ENCODE assay signal across 15 cellular contexts in the genomic region with DNA sequence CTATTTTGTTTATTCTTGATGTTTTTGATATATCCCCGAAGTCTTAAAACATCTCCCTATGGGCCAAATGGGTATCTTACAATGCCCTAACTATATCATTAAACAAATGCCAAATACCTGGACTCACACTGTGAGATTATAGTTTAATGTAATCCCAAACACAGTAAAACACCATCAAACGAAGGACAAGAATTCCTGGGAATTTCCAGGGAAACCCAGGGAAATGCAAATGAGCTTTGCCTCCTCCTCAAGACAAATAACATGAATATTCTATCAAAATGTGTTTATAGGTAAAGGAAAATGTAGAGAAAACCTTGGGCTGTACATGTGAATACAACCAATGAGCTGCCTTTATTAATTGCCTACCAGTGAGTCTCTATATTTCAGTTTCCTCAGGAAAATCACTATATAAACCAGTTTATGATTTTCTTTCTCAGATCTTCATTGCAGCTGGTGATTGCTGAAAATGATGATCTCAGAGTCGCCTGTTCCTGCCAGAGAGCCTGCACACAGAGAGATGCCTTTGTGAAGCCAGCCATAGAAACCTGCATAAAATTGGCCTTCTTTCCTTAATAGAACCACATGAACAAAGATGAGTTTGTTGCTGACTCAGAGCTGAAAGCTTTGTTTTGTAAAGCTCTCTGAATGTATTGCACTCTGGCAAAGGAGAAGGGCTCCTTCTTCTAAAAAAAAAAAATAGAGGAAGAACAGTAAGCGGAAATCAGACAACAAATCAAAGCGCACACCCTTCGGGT.
DNase-seq lines count a peak whose midpoint lies in the region; ATAC-seq and TF ChIP-seq lines count a peak whose summit lies in the region.
"Had no signal": no experiment of that assay in that cellular context is flagged by ENCODE, and none has a peak within 500 bp of the region (broad histone marks: within the 10 kb centered on the region; RNA-seq: fewer than 3 reads in every experiment).

No MANE protein-coding gene starts in this region.

- CTCF ChIA-PET in RWPE1 (lab: Yijun Ruan, JAX), result no interaction called here
- CTCF ChIA-PET in GM10248 (lab: Yijun Ruan, JAX), result interaction anchor here (0.9 to 1.0 kb wide), 2 partner anchors 10 to 14 kb away, joined by 3 read pairs; no protein-coding TSS in a partner anchor

- no peaks in the 10 kb centered on the region for H3K9me3 Mint-ChIP-seq in nephron
- H3K9me3 Mint-ChIP-seq: stimulated activated naive CD8-positive, alpha-beta T cell treated with anti-CD3 and anti-CD28 coated beads, Interleukin-15, Interleukin-2, amounts not matched to agents 100 ng/mL and 50 ng/mL, for 24 hours had no signal

- no peaks in the 10 kb centered on the region for H3K27me3 Mint-ChIP-seq in nephron (ENCODE audit: low read depth)
- H3K27me3 Mint-ChIP-seq: activated T-helper 17 cell treated with anti-CD3 and anti-CD28 coated beads, Interleukin-2, amount 50 U/mL, for 72 hours; stimulated activated naive CD8-positive, alpha-beta T cell treated with anti-CD3 and anti-CD28 coated beads, Interleukin-15, Interleukin-2, amounts not matched to agents 100 ng/mL and 50 ng/mL, for 24 hours had no signal

- ATAC-seq in esophagus mucosa (peak; percentile 74), HG03159 (IDR thresholded peaks at IDR 0.05; ENCODE audit: unreplicated experiment) (no peak), psoas muscle (no peak)
- ATAC-seq: activated T-helper 17 cell treated with anti-CD3 and anti-CD28 coated beads, Interleukin-2, amount 50 U/mL, for 72 hours had no signal

- TF ChIP-seq CTCF in RWPE1 (conservative IDR thresholded peaks at IDR 0.05; ENCODE audit: low read depth), result no peak
- no peak for TF ChIP-seq CTCF in nephron (IDR thresholded peaks at IDR 0.05; ENCODE audit: unreplicated experiment in 3 of 3)
- TF ChIP-seq CTCF in GM10248 (IDR thresholded peaks at IDR 0.05; ENCODE audit: control extremely low read depth, extremely low read depth, low read depth, missing control alignments), result no peak
- TF ChIP-seq CTCF in psoas muscle (IDR thresholded peaks at IDR 0.05), result no peak

- no peak overlapping the region for H3K4me3 Mint-ChIP-seq in nephron
- H3K4me3 Mint-ChIP-seq: activated T-helper 17 cell treated with anti-CD3 and anti-CD28 coated beads, Interleukin-2, amount 50 U/mL, for 72 hours; stimulated activated naive CD8-positive, alpha-beta T cell treated with anti-CD3 and anti-CD28 coated beads, Interleukin-15, Interleukin-2, amounts not matched to agents 100 ng/mL and 50 ng/mL, for 24 hours had no signal

- DNase-seq in COLO829 (ENCODE audit: low spot score) (peak; percentile 81), RWPE1 (ENCODE audit: low spot score) (peak; percentile 9), GM10248 (ENCODE audit: extremely low spot score) (no peak), HuH-7 (ENCODE audit: low spot score) (no peak), psoas muscle (no peak)
- DNase-seq: activated CD4-positive, alpha-beta T cell treated with anti-CD3 and anti-CD28 coated beads for 48 hours; cortex of kidney; stimulated activated CD4-positive, alpha-beta T cell treated with anti-CD3 and anti-CD28 coated beads, Interleukin-1b, Interleukin-23, amount 100 ng/mL, for 48 hours had no signal

- no peak overlapping the region for H3K4me3 ChIP-seq in psoas muscle
- H3K4me3 ChIP-seq: hepatocyte, SK-N-MC had no signal

- H3K27ac ChIP-seq in RWPE1 (no peak overlapping the region), psoas muscle (no peak overlapping the region)
- H3K27ac ChIP-seq: hepatocyte, SK-N-MC had no signal

- POLR2A ChIA-PET in RWPE1 (lab: Yijun Ruan, JAX; ENCODE audit: low non-redundant PET), result no interaction called here
- POLR2A ChIA-PET in GM10248 (lab: Yijun Ruan, JAX), result no interaction called here

- intact Hi-C loops in psoas muscle (cut with DNase I), result no loop called here

- peak overlapping the region; percentile 71 to 78 (median 76) for H3K27ac Mint-ChIP-seq in nephron
- H3K27ac Mint-ChIP-seq: activated T-helper 17 cell treated with anti-CD3 and anti-CD28 coated beads, Interleukin-2, amount 50 U/mL, for 72 hours; stimulated activated naive CD8-positive, alpha-beta T cell treated with anti-CD3 and anti-CD28 coated beads, Interleukin-15, Interleukin-2, amounts not matched to agents 100 ng/mL and 50 ng/mL, for 24 hours had no signal

- H3K36me3 ChIP-seq in psoas muscle (ENCODE audit: insufficient read depth in 1 of 2, low read depth in 1 of 2), result no peaks in the 10 kb centered on the region

- H3K36me3 Mint-ChIP-seq in nephron (ENCODE audit: low read depth), result no peaks in the 10 kb centered on the region

- no peaks in the 10 kb centered on the region for H3K9me3 ChIP-seq in psoas muscle

- H3K4me1 ChIP-seq in psoas muscle, result no peaks in the 10 kb centered on the region

- WGBS in psoas muscle, 3 donors, result 32 to 47% (median 33%) methylated on average over 6 of the region's 6 CpGs

- H3K4me1 Mint-ChIP-seq in nephron, result peaks cover 10% of the 10 kb centered on the region
- H3K4me1 Mint-ChIP-seq: activated T-helper 17 cell treated with anti-CD3 and anti-CD28 coated beads, Interleukin-2, amount 50 U/mL, for 72 hours had no signal

- H3K27me3 ChIP-seq in psoas muscle (ENCODE audit: insufficient read depth in 3 of 3, low read length in 2 of 3), result no peaks in the 10 kb centered on the region

Comparison
In these comparisons a context has a peak if more than half of its experiments do, and no peak if none do; other contexts are left out.
1. DNase-seq: peak in COLO829 (single experiment) and RWPE1 (single experiment); none in GM10248 (single experiment), HuH-7 (single experiment) and psoas muscle (0 of 2).